Comparison of ENCODE assay signal across 8 cellular contexts in genomic region chr17:42194133-42194899, GRCh38. TPM values are rescaled to one million over a fixed set of nuclear protein-coding genes. Genes with fewer than 3 reads are reported as not detected.
DNase-seq lines count a peak whose midpoint lies in the region; ATAC-seq, FAIRE-seq and TF ChIP-seq lines count a peak whose summit lies in the region.

TSS of gene GHDC (minus strand) at chr17:42194494. CDS start at chr17:42193581, 913 bp downstream.

- H3K9ac ChIP-seq in trophoblast cell (ENCODE audit: low read length): no peak within 1 kb of the TSS

- peak; percentile 71 for DNase-seq in ELF-1 (ENCODE audit: low read depth, low spot score)
- DNase-seq in H54 (ENCODE audit: insufficient read length, low spot score): peak; percentile 86
- DNase-seq in MV-4-11 (lab: John Stamatoyannopoulos, UW): peak; percentile 84
- peak; percentile 82 for DNase-seq in SKM-1 (lab: John Stamatoyannopoulos, UW; ENCODE audit: unreplicated experiment)
- peak; percentile 76 for DNase-seq in activated naive CD8-positive, alpha-beta T cell treated with anti-CD3 and anti-CD28 coated beads for 36 hours
- DNase-seq in Right ventricle myocardium superior: peak; percentile 89
- peak; percentile 66 to 75 for DNase-seq in trophoblast cell
- DNase-seq in tibial artery: peak; percentile 88 to 92

- no peak for FAIRE-seq in H54 (lab: Jason Lieb, UNC)

- H2BK5ac ChIP-seq in trophoblast cell (ENCODE audit: low read depth, low read length, poor library complexity): no peak within 1 kb of the TSS

- peaks cover 2% of the 10 kb centered on the region for H3K79me1 ChIP-seq in trophoblast cell (ENCODE audit: low read length)

- H4K8ac ChIP-seq in trophoblast cell (ENCODE audit: low read depth, low read length): peak within 1 kb of the TSS; percentile 89

- no peaks in the 10 kb centered on the region for H3K36me3 Mint-ChIP-seq in activated naive CD8-positive, alpha-beta T cell treated with anti-CD3 and anti-CD28 coated beads for 36 hours

- peak within 1 kb of the TSS; percentile 94 for H3K4me3 Mint-ChIP-seq in activated naive CD8-positive, alpha-beta T cell treated with anti-CD3 and anti-CD28 coated beads for 36 hours

- no peak within 1 kb of the TSS for H2AK5ac ChIP-seq in trophoblast cell (ENCODE audit: low read length)

- ATAC-seq in Right ventricle myocardium superior (ENCODE audit: poor library complexity): peak; percentile 97

- peak within 1 kb of the TSS; percentile 38 for H3K4me3 ChIP-seq in trophoblast cell (ENCODE audit: low read depth, low read length)
- H3K4me3 ChIP-seq in tibial artery: peak within 1 kb of the TSS; percentile 74 to 81

- H2AFZ ChIP-seq in trophoblast cell (ENCODE audit: insufficient read depth, low read length, poor library complexity): peak within 1 kb of the TSS; percentile 52

- H3K27me3 ChIP-seq in trophoblast cell (ENCODE audit: insufficient read depth, low read length) (no peaks in the 10 kb centered on the region), tibial artery (no peaks in the 10 kb centered on the region)

- no peak within 1 kb of the TSS for H3K23ac ChIP-seq in trophoblast cell (ENCODE audit: low read length)

- no peak within 1 kb of the TSS for H3K4ac ChIP-seq in trophoblast cell (ENCODE audit: low read depth, low read length)

- peak within 1 kb of the TSS; percentile 40 for H3K4me2 ChIP-seq in trophoblast cell (ENCODE audit: low read length)

- peaks cover 0 to under 1% of the 10 kb centered on the region in 2 experiments for H3K36me3 ChIP-seq in trophoblast cell (ENCODE audit: control insufficient read depth in 1 of 2, insufficient read depth in 2 of 2, low read length in 2 of 2)
- H3K36me3 ChIP-seq in tibial artery: peaks cover 0 to 21% (median 2%) of the 10 kb centered on the region in 3 donors

- no peak for TF ChIP-seq POLR2A in H54 (IDR thresholded peaks at IDR 0.05; ENCODE audit: low read depth, low read length)

- no peaks in the 10 kb centered on the region for H3K9me3 ChIP-seq in trophoblast cell (ENCODE audit: insufficient read depth, low read depth, low read length)
- no peaks in the 10 kb centered on the region for H3K9me3 ChIP-seq in tibial artery

- no peak within 1 kb of the TSS for H2BK120ac ChIP-seq in trophoblast cell (ENCODE audit: insufficient read depth, low read length, poor library complexity)

- intact Hi-C loops in Right ventricle myocardium superior (cut with DNase I) (no loop called here), tibial artery (cut with DNase I; ENCODE audit: low total_unique reads) (no loop called here)

- no peak for TF ChIP-seq CTCF in tibial artery (IDR thresholded peaks at IDR 0.05)

- H3K27me3 Mint-ChIP-seq in activated naive CD8-positive, alpha-beta T cell treated with anti-CD3 and anti-CD28 coated beads for 36 hours: no peaks in the 10 kb centered on the region

- H3K4me1 Mint-ChIP-seq in activated naive CD8-positive, alpha-beta T cell treated with anti-CD3 and anti-CD28 coated beads for 36 hours: peaks cover 10% of the 10 kb centered on the region

- H3K9me3 Mint-ChIP-seq in activated naive CD8-positive, alpha-beta T cell treated with anti-CD3 and anti-CD28 coated beads for 36 hours: no peaks in the 10 kb centered on the region

- H4K12ac ChIP-seq in trophoblast cell (ENCODE audit: low read depth, low read length): peak within 1 kb of the TSS; percentile 37

- H3K79me2 ChIP-seq in trophoblast cell (ENCODE audit: control insufficient read depth, insufficient read depth, low read length, poor library complexity): no peaks in the 10 kb centered on the region

- no peak within 1 kb of the TSS for H3K14ac ChIP-seq in trophoblast cell (ENCODE audit: low read length)

- H3K27ac Mint-ChIP-seq in activated naive CD8-positive, alpha-beta T cell treated with anti-CD3 and anti-CD28 coated beads for 36 hours: peak within 1 kb of the TSS; percentile 83

- H3K4me1 ChIP-seq in trophoblast cell (ENCODE audit: control insufficient read depth in 1 of 2, insufficient read depth in 2 of 2, low read length in 2 of 2) (peaks cover 0 to 4% of the 10 kb centered on the region in 2 experiments), tibial artery (peaks cover 0 to 23% (median 16%) of the 10 kb centered on the region in 4 donors)

- no CpG with 5 or more reads among the region's 21 CpGs for WGBS in trophoblast cell (ENCODE audit: extremely low coverage, insufficient coverage, insufficient read length)

- H3K27ac ChIP-seq in trophoblast cell (ENCODE audit: low read depth, low read length) (no peak within 1 kb of the TSS), tibial artery (peak within 1 kb of the TSS; percentile 84 to 85)

- H4K91ac ChIP-seq in trophoblast cell (ENCODE audit: low read depth, low read length): peak within 1 kb of the TSS; percentile 45

- no peak within 1 kb of the TSS for H2BK12ac ChIP-seq in trophoblast cell (ENCODE audit: low read length)

- H3K18ac ChIP-seq in trophoblast cell (ENCODE audit: low read length): peak within 1 kb of the TSS; percentile 16

RNA-seq across cellular contexts. Expression of gene GHDC, which starts in this region (rescaled TPM):
- total RNA-seq in activated naive CD8-positive, alpha-beta T cell treated with anti-CD3 and anti-CD28 coated beads for 36 hours: 10 to 100 TPM; 13.6 to 14.6 TPM
- total RNA-seq in Right ventricle myocardium superior: 8.1 TPM
- 0.94 and 1.1 TPM in 2 replicates for polyA plus RNA-seq in trophoblast cell (2013)
